ENCODE assay signal across 8 cellular contexts in genomic region chr12:116060765-116061164, GRCh38.
DNase-seq lines count a peak whose midpoint lies in the region; ATAC-seq lines count a peak whose summit lies in the region.

No MANE protein-coding gene starts in this region.

- peaks cover 7% of the 10 kb centered on the region for H3K79me1 ChIP-seq in mesendoderm (ENCODE audit: low read length)

- no peak overlapping the region for H2BK15ac ChIP-seq in mesendoderm (replicated peaks; ENCODE audit: low read depth)

- H3K27ac ChIP-seq in mesendoderm (ENCODE audit: low read depth, low read length): no peak overlapping the region

- H3K4ac ChIP-seq in mesendoderm (ENCODE audit: low read depth, low read length): no peak overlapping the region

- no peak overlapping the region for H3K4me2 ChIP-seq in mesendoderm (ENCODE audit: low read length)

- no peak overlapping the region for H2BK5ac ChIP-seq in mesendoderm (ENCODE audit: low read length)

- H3K56ac ChIP-seq in mesendoderm (ENCODE audit: low read length): no peak overlapping the region

- no peak overlapping the region for H3K18ac ChIP-seq in mesendoderm (ENCODE audit: low read length)

- H2AK5ac ChIP-seq in mesendoderm (ENCODE audit: low read length): no peak overlapping the region

- no peak overlapping the region for H4K5ac ChIP-seq in mesendoderm (ENCODE audit: low read length)

- no peak overlapping the region for H3K9ac ChIP-seq in mesendoderm (ENCODE audit: low read length)

- no peak overlapping the region for H2BK120ac ChIP-seq in mesendoderm (ENCODE audit: low read depth, low read length)

- H3K36me3 ChIP-seq in mesendoderm (ENCODE audit: control insufficient read depth, insufficient read depth, low read length): no peaks in the 10 kb centered on the region

- H4K8ac ChIP-seq in mesendoderm (ENCODE audit: low read depth, low read length): no peak overlapping the region

- H3K23ac ChIP-seq in mesendoderm (ENCODE audit: low read length): no peak overlapping the region

- no CpG with 5 or more reads among the region's 2 CpGs for WGBS in mesendoderm (ENCODE audit: extremely low coverage, insufficient coverage, low lambda C conversion rate)

- no peaks in the 10 kb centered on the region for H3K4me1 ChIP-seq in mesendoderm (ENCODE audit: control insufficient read depth, low read depth, low read length)

- ATAC-seq in GM18502 (IDR thresholded peaks at IDR 0.05; ENCODE audit: poor library complexity, unreplicated experiment) (peak; percentile 88), GM21786 (IDR thresholded peaks at IDR 0.05; ENCODE audit: unreplicated experiment) (peak; percentile 94), left ventricle myocardium superior (no peak)

- peak; percentile 44 to 89 for DNase-seq in NOMO-1 (lab: John Stamatoyannopoulos, UW; ENCODE audit: unreplicated experiment in 2 of 2)
- DNase-seq in kidney tubule cell (ENCODE audit: low spot score): peak; percentile 35
- DNase-seq in mesendoderm: no peak
- no peak for DNase-seq in NCI-H1417 (lab: John Stamatoyannopoulos, UW)
- DNase-seq in left ventricle myocardium superior: no peak
- no peak for DNase-seq in HT-29 (ENCODE audit: low spot score)

- H3K27me3 ChIP-seq in mesendoderm (ENCODE audit: insufficient read depth, low read length, poor library complexity): no peaks in the 10 kb centered on the region

- intact Hi-C loops in left ventricle myocardium superior (cut with micrococcal nuclease): no loop called here

- peaks cover 16% of the 10 kb centered on the region for H3K79me2 ChIP-seq in mesendoderm (ENCODE audit: control insufficient read depth, insufficient read depth, low read length)

- no peak overlapping the region for H3K4me3 ChIP-seq in mesendoderm (ENCODE audit: low read length)

Comparison
In these comparisons a context has a peak if more than half of its experiments do, and no peak if none do; other contexts are left out.
1. DNase-seq: peak in NOMO-1 (2 of 2) and kidney tubule cell (single experiment); none in mesendoderm (single experiment), NCI-H1417 (0 of 3), left ventricle myocardium superior (single experiment) and HT-29 (single experiment).